In genomic region chr4:151347490-151347889, GRCh38 we compare ENCODE assay signal across 28 cellular contexts. TPM values are rescaled to one million over a fixed set of nuclear protein-coding genes. Genes with fewer than 3 reads are reported as not detected.
"Had no signal": no experiment of that assay in that cellular context is flagged by ENCODE, and none has a peak within 500 bp of the region (broad histone marks: within the 10 kb centered on the region; RNA-seq: fewer than 3 reads in every experiment).

No MANE protein-coding gene starts in this region.

- ATAC-seq: heart right ventricle; left cardiac atrium; left lung; naive thymus-derived CD8-positive, alpha-beta T cell; pancreas; right cardiac atrium; sciatic nerve; stimulated activated naive B cell treated with anti-CD40 and anti-IgM and Interleukin-4, amounts not matched to agents 10 μg/mL and 1 μg/mL and 100 μg/mL, for 72 hours; stimulated activated naive CD8-positive, alpha-beta T cell treated with anti-CD3 and anti-CD28 coated beads, Interleukin-15, Interleukin-2, amounts not matched to agents 100 U/mL and 50 U/mL, for 24 hours; upper lobe of right lung had no signal

- H3K27me3 ChIP-seq: heart right ventricle, left lung, pancreas, stomach, testis, thyroid gland, upper lobe of right lung had no signal

- H3K27ac ChIP-seq: heart right ventricle, left lung, pancreas, prostate gland, skin epidermis, stomach, testis, thyroid gland, upper lobe of right lung had no signal

- H3K4me1 ChIP-seq: heart right ventricle, left lung, pancreas, prostate gland, stomach, testis, thyroid gland, upper lobe of right lung had no signal

- DNase-seq: heart right ventricle; hippocampal formation; kidney glomerular epithelial cell; left cardiac atrium; left lung; mesendoderm; naive thymus-derived CD8-positive, alpha-beta T cell; nucleus accumbens; pancreas; posterior cingulate gyrus; retina; right cardiac atrium; stimulated activated CD4-positive, alpha-beta T cell treated with anti-CD3 and anti-CD28 coated beads, Interleukin-12 subunit alpha, Interleukin-12 subunit beta, amount 100 ng/mL, for 4 hours; stimulated activated CD4-positive, alpha-beta T cell treated with anti-CD3 and anti-CD28 coated beads, Interleukin-15, amount 100 ng/mL, for 24 hours; stimulated activated CD4-positive, alpha-beta T cell treated with anti-CD3 and anti-CD28 coated beads, Interleukin-2, amount 100 ng/mL, for 24 hours; stimulated activated CD4-positive, alpha-beta T cell treated with anti-CD3 and anti-CD28 coated beads, Interleukin-4, amount 100 ng/mL, for 1 hour; stimulated activated naive B cell treated with anti-CD40 and anti-IgM and Interleukin-4, amounts not matched to agents 10 μg/mL and 1 μg/mL and 100 μg/mL, for 72 hours; stimulated activated naive CD8-positive, alpha-beta T cell treated with anti-CD3 and anti-CD28 coated beads, Interleukin-15, Interleukin-2, amounts not matched to agents 100 U/mL and 50 U/mL, for 24 hours; stomach; testis; thyroid gland; trophoblast cell; upper lobe of right lung had no signal

- H3K9me3 ChIP-seq: heart right ventricle, left lung, pancreas, prostate gland, stomach, testis, thyroid gland, upper lobe of right lung had no signal

- H3K4me3 ChIP-seq: heart right ventricle, left lung, lung, pancreas, prostate gland, skin epidermis, stomach, testis, thyroid gland, upper lobe of right lung had no signal

- H3K36me3 ChIP-seq: heart right ventricle, left lung, pancreas, prostate gland, stomach, thyroid gland, upper lobe of right lung had no signal

RNA-seq across cellular contexts. Expression of gene SH3D19, which starts 22.1 kb away (rescaled TPM):
- total RNA-seq: mononuclear cell had no signal
